ENCODE assay signal across 26 cellular contexts in the genomic region with DNA sequence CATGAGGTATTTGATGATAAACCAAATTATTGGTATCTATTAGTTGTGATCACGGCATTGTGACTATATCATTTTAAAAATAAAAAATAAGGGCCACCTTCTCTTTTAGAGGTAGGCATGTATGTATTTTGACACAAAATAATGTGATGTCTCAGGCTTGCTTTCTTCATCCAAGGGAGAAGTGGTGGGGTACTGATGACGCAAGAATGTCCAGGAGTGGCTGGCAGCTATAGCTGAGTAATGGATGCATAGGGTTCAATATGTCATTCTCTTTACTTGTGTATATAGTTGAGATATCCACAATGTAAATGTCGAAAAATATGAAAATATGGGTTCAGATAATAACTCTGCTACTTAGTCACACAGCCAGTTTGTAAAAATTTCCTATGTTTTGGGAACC.
"Had no signal": no experiment of that assay in that cellular context is flagged by ENCODE, and none has a peak within 500 bp of the region (broad histone marks: within the 10 kb centered on the region; RNA-seq: fewer than 3 reads in every experiment).

No MANE protein-coding gene starts in this region.

- ATAC-seq: gastrocnemius medialis; left lobe of liver; mucosa of descending colon; natural killer cell treated with Interleukin-12 subunit alpha and Interleukin-12 subunit beta and Interleukin-15 and Interleukin-18, amount 100 ng/mL, for 72 hours; pancreas; right lobe of liver; stimulated activated naive B cell treated with anti-CD40 and anti-IgM and Interleukin-4, amounts not matched to agents 10 μg/mL and 1 μg/mL and 100 μg/mL, for 72 hours had no signal

- FAIRE-seq: kidney, pancreas, small intestine, urothelium cell line had no signal

- H3K27ac ChIP-seq: dorsolateral prefrontal cortex, gastrocnemius medialis, neutrophil, pancreas, right lobe of liver, thoracic aorta, tibial nerve, upper lobe of left lung had no signal

- H3K4me1 Mint-ChIP-seq: mesothelial cell of epicardium, naive B cell had no signal

- H3K27me3 ChIP-seq: dorsolateral prefrontal cortex, gastrocnemius medialis, neutrophil, pancreas, right lobe of liver, tibial nerve, upper lobe of left lung had no signal

- H3K36me3 ChIP-seq: gastrocnemius medialis, neutrophil, pancreas, right lobe of liver, thoracic aorta, tibial nerve, upper lobe of left lung had no signal

- H3K4me3 Mint-ChIP-seq: mesothelial cell of epicardium; naive B cell; natural killer cell treated with Interleukin-12 subunit alpha and Interleukin-12 subunit beta and Interleukin-15 and Interleukin-18, amount 100 ng/mL, for 72 hours; neural crest cell; stimulated activated naive B cell treated with anti-CD40 and anti-IgM and Interleukin-4, amounts not matched to agents 10 μg/mL and 1 μg/mL and 100 μg/mL, for 72 hours; stimulated activated naive CD8-positive, alpha-beta T cell treated with anti-CD3 and anti-CD28 coated beads, Interleukin-15, Interleukin-2, amounts not matched to agents 100 ng/mL and 50 ng/mL, for 24 hours had no signal

- DNase-seq: dorsolateral prefrontal cortex; effector CD4-positive, alpha-beta T cell; foreskin fibroblast; gastrocnemius medialis; head of caudate nucleus; kidney; mesenchymal stem cell; mucosa of descending colon; naive B cell; pancreas; right lobe of liver; small intestine; stimulated activated CD4-positive, alpha-beta T cell treated with anti-CD3 and anti-CD28 coated beads, Interleukin-15, amount 100 ng/mL, for 24 hours; stimulated activated CD4-positive, alpha-beta T cell treated with anti-CD3 and anti-CD28 coated beads, Interleukin-2, amount 100 ng/mL, for 48 hours; stimulated activated naive B cell treated with anti-CD40 and anti-IgM and Interleukin-4, amounts not matched to agents 10 μg/mL and 1 μg/mL and 100 μg/mL, for 72 hours; upper lobe of left lung had no signal

- H3K36me3 Mint-ChIP-seq: mesothelial cell of epicardium; natural killer cell treated with Interleukin-12 subunit alpha and Interleukin-12 subunit beta and Interleukin-15 and Interleukin-18, amount 100 ng/mL, for 72 hours; stimulated activated naive B cell treated with anti-CD40 and anti-IgM and Interleukin-4, amounts not matched to agents 10 μg/mL and 1 μg/mL and 100 μg/mL, for 72 hours had no signal

- H3K4me3 ChIP-seq: dorsolateral prefrontal cortex, gastrocnemius medialis, lung, mucosa of descending colon, pancreas, right lobe of liver, thoracic aorta, tibial nerve, upper lobe of left lung had no signal

- H3K9me3 ChIP-seq: gastrocnemius medialis, mucosa of descending colon, neutrophil, pancreas, right lobe of liver, thoracic aorta, upper lobe of left lung had no signal

- H3K27ac Mint-ChIP-seq: mesothelial cell of epicardium; naive B cell; natural killer cell treated with Interleukin-12 subunit alpha and Interleukin-12 subunit beta and Interleukin-15 and Interleukin-18, amount 100 ng/mL, for 72 hours; stimulated activated naive B cell treated with anti-CD40 and anti-IgM and Interleukin-4, amounts not matched to agents 10 μg/mL and 1 μg/mL and 100 μg/mL, for 72 hours; stimulated activated naive CD8-positive, alpha-beta T cell treated with anti-CD3 and anti-CD28 coated beads, Interleukin-15, Interleukin-2, amounts not matched to agents 100 ng/mL and 50 ng/mL, for 24 hours had no signal

- H3K9me3 Mint-ChIP-seq: natural killer cell treated with Interleukin-12 subunit alpha and Interleukin-12 subunit beta and Interleukin-15 and Interleukin-18, amount 100 ng/mL, for 72 hours; neural crest cell had no signal

- H3K4me1 ChIP-seq: gastrocnemius medialis, pancreas, right lobe of liver, tibial nerve, upper lobe of left lung had no signal
